8 cellular contexts compared by ENCODE assay signal in the genomic region with DNA sequence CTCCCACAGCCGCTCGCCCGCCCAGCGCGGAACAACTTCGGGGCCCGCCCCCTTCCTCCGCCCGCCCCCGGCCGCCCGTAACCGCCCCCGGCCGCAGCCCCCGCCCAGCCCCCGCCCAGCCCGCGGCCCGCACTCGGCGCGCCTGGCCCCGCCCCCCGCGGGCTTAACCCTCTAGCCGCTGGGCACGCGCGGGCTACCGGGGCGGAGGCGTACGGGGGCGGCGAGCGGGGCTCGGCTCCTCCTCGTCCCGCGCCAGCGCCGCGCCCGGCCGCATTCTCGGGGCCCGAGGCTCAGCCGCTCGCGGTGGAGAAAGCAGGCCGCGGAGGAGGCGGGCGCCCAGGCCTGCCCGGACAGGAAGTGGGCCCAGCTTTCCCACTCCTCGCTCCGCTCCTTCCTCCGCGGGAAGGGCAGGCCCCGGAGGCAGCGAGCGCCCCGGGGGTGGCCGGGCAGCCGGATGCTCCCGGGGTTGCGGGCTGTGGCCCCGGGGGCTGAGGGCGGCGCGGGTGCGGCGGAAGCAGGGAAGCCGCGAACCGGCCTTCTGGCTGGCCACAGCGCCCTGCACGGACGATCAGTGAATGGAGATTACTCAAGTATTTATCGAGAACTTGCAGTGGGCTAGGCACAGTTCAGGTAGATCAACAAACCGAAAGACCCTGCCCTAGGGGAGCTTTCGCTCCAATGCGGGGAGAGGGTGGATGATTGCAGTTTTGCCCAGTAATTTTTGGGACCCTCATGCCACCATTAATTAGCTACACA. TPM values are rescaled to one million over a fixed set of nuclear protein-coding genes. Genes with fewer than 3 reads are reported as not detected.
DNase-seq lines count a peak whose midpoint lies in the region; ATAC-seq and TF ChIP-seq lines count a peak whose summit lies in the region.

A gene with protein sequence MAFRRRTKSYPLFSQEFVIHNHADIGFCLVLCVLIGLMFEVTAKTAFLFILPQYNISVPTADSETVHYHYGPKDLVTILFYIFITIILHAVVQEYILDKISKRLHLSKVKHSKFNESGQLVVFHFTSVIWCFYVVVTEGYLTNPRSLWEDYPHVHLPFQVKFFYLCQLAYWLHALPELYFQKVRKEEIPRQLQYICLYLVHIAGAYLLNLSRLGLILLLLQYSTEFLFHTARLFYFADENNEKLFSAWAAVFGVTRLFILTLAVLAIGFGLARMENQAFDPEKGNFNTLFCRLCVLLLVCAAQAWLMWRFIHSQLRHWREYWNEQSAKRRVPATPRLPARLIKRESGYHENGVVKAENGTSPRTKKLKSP (minus strand): TSS at position 39 of the 756 bp plus-strand sequence. CDS start 145 bp downstream, outside the sequence.

- peak within 1 kb of the TSS; percentile 88 for H3K4me2 ChIP-seq in neural progenitor cell

- peaks cover 7% of the 10 kb centered on the region for H3K27me3 Mint-ChIP-seq in neural progenitor cell (ENCODE audit: insufficient read depth, low read depth)

- no peaks in the 10 kb centered on the region for H4K20me1 ChIP-seq in neural progenitor cell (ENCODE audit: low read depth)

- H3K36me3 ChIP-seq in RWPE2 (ENCODE audit: low read depth) (peaks cover 8% of the 10 kb centered on the region; the same call in 1 of the 2 replicates), neural progenitor cell (no peaks in the 10 kb centered on the region), stomach smooth muscle (ENCODE audit: control insufficient read depth in 2 of 2, insufficient read depth in 2 of 2, low read length in 2 of 2) (peaks cover 0 to 2% of the 10 kb centered on the region in 2 donors)

- peaks cover 6% of the 10 kb centered on the region for H3K36me3 Mint-ChIP-seq in neural progenitor cell

- DNase-seq in DMS 273 treated with DMSO at 0.1 percent for 48 hours (lab: John Stamatoyannopoulos, UW), result peak; percentile 56
- DNase-seq in HUDEP-2 (lab: John Stamatoyannopoulos, UW; ENCODE audit: unreplicated experiment in 76 of 76), result peak in 73 of 76 experiments; percentile 31 to 94 (median 83)
- peak; percentile 75 for DNase-seq in RWPE2 (ENCODE audit: low spot score)
- peak; percentile 92 for DNase-seq in activated effector memory CD4-positive, alpha-beta T cell treated with anti-CD3 and anti-CD28 coated beads, Interleukin-2, amount 50 U/mL, for 16 hours
- DNase-seq in fibroblast of villous mesenchyme (ENCODE audit: low read depth), result peak; percentile 86
- DNase-seq in neural progenitor cell (ENCODE audit: low spot score), result peak; percentile 97

- peaks cover 26% of the 10 kb centered on the region for H3K4me1 ChIP-seq in RWPE2 (ENCODE audit: insufficient read depth, poor library complexity, severe bottlenecking)
- peaks cover 26% of the 10 kb centered on the region for H3K4me1 ChIP-seq in neural progenitor cell
- H3K4me1 ChIP-seq in stomach smooth muscle (ENCODE audit: control insufficient read depth, insufficient read depth, low read length), result peaks cover 43% of the 10 kb centered on the region

- no peaks in the 10 kb centered on the region for H3K9me3 Mint-ChIP-seq in neural progenitor cell

- peak; percentile 54 for ATAC-seq in GM21381 (IDR thresholded peaks at IDR 0.05; ENCODE audit: unreplicated experiment)
- peak; percentile 72 for ATAC-seq in RWPE2 (ENCODE audit: low read depth)

- H3K4me1 Mint-ChIP-seq in neural progenitor cell, result peaks cover 47% of the 10 kb centered on the region

- no peak for TF ChIP-seq CTCF in RWPE2 (IDR thresholded peaks at IDR 0.05; ENCODE audit: poor library complexity, severe bottlenecking)
- peak; percentile 11 for TF ChIP-seq CTCF in fibroblast of villous mesenchyme (IDR thresholded peaks at IDR 0.05; ENCODE audit: insufficient read depth, low read depth, low read length)
- TF ChIP-seq CTCF in neural progenitor cell (IDR thresholded peaks at IDR 0.05), result peak; percentile 17

- peak within 1 kb of the TSS; percentile 92 for H3K27ac Mint-ChIP-seq in neural progenitor cell

- H2AFZ ChIP-seq in neural progenitor cell (replicated peaks), result peak within 1 kb of the TSS; percentile 85

- H3K27me3 ChIP-seq in RWPE2 (ENCODE audit: insufficient read depth, poor library complexity, severe bottlenecking) (no peaks in the 10 kb centered on the region), neural progenitor cell (no peaks in the 10 kb centered on the region), stomach smooth muscle (ENCODE audit: control insufficient read depth in 1 of 2, insufficient read depth in 2 of 2, low read length in 2 of 2) (no peaks in the 10 kb centered on the region)

- H3K9ac ChIP-seq in neural progenitor cell (peak within 1 kb of the TSS; percentile 95), stomach smooth muscle (ENCODE audit: low read length in 2 of 2) (peak within 1 kb of the TSS; percentile 97 to 99)

- no peaks in the 10 kb centered on the region for H3K9me3 ChIP-seq in RWPE2 (ENCODE audit: severe bottlenecking)
- no peaks in the 10 kb centered on the region for H3K9me3 ChIP-seq in neural progenitor cell (ENCODE audit: low read depth)
- H3K9me3 ChIP-seq in stomach smooth muscle (ENCODE audit: control insufficient read depth in 2 of 2, low read length in 2 of 2), result no peaks in the 10 kb centered on the region

- peak within 1 kb of the TSS; percentile 77 for H3K27ac ChIP-seq in RWPE2 (ENCODE audit: poor library complexity, severe bottlenecking)
- peak within 1 kb of the TSS; percentile 97 for H3K27ac ChIP-seq in neural progenitor cell
- peak within 1 kb of the TSS; percentile 94 for H3K27ac ChIP-seq in stomach smooth muscle (ENCODE audit: low read length)

- peaks cover 22% of the 10 kb centered on the region for H3F3A ChIP-seq in neural progenitor cell (ENCODE audit: low read depth)

- H3K4me3 Mint-ChIP-seq in neural progenitor cell, result peak within 1 kb of the TSS; percentile 91

- H3K79me2 ChIP-seq in neural progenitor cell (ENCODE audit: low read depth), result peaks cover 42% of the 10 kb centered on the region

- peak within 1 kb of the TSS; percentile 73 for H3K4me3 ChIP-seq in RWPE2 (ENCODE audit: severe bottlenecking)
- H3K4me3 ChIP-seq in fibroblast of villous mesenchyme (ENCODE audit: low read depth, low read length), result peak within 1 kb of the TSS; percentile 86
- peak within 1 kb of the TSS; percentile 85 for H3K4me3 ChIP-seq in neural progenitor cell
- peak within 1 kb of the TSS; percentile 89 to 94 for H3K4me3 ChIP-seq in stomach smooth muscle (ENCODE audit: low read length in 2 of 2)

RNA-seq across cellular contexts. Expression of the gene that starts here (rescaled TPM):
- 159 and 196 TPM in 2 replicates for total RNA-seq in fibroblast of villous mesenchyme
- total RNA-seq in neural progenitor cell (ENCODE audit: low replicate concordance), result 12.3 and 15.5 TPM in 2 replicates

Comparison
In these comparisons a context has a peak if more than half of its experiments do, and no peak if none do; other contexts are left out.
1. Peak in every context shown above with its lines: DNase-seq, ATAC-seq, H3K4me3 ChIP-seq and H3K27ac ChIP-seq.